In the genomic region with DNA sequence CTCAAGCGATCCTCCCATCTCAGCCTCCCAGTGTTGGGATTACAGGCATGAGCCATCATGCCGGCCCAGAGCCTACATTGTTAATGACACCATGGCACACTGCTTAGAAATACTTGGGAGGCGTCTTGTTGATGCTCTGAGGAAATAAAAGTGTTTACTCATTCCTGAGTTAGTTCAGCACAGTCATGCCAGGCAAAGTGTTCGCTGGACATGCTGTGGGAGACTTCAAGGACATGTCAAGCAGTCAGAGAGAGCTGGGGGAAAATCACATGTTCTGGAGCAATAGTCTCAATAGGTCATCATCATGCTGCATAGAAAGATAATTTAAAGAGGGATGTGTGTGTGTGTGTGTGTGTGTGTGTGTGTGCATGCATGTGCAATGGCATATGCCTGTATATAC, we compare ENCODE assay signal across 20 cellular contexts. TPM values are rescaled to one million over a fixed set of nuclear protein-coding genes. Genes with fewer than 3 reads are reported as not detected.
DNase-seq lines count a peak whose midpoint lies in the region; ATAC-seq and TF ChIP-seq lines count a peak whose summit lies in the region.
"Had no signal": no experiment of that assay in that cellular context is flagged by ENCODE, and none has a peak within 500 bp of the region (broad histone marks: within the 10 kb centered on the region; RNA-seq: fewer than 3 reads in every experiment).

No MANE protein-coding gene starts in this region.

- H3K36me3 ChIP-seq in left ventricle myocardium inferior (peaks cover 13% of the 10 kb centered on the region), skeletal muscle tissue (ENCODE audit: control insufficient read depth in 3 of 3, insufficient read depth in 3 of 3, low read length in 3 of 3) (peaks cover 0 to 4% (median 2%) of the 10 kb centered on the region in 3 donors), mammary epithelial cell (ENCODE audit: insufficient read depth, low read length) (no peaks in the 10 kb centered on the region)
- H3K36me3 ChIP-seq: BLaER1 treated with 17β-estradiol and CSF1 and Interleukin-3, amounts not matched to agents 10 nM and 100 nM; breast epithelium had no signal

- peak overlapping the region; percentile 50 for H3K27ac ChIP-seq in left ventricle myocardium inferior (replicated peaks)
- H3K27ac ChIP-seq in skeletal muscle tissue (ENCODE audit: low read depth, low read length) = peak overlapping the region; percentile 46
- no peak overlapping the region for H3K27ac ChIP-seq in mammary epithelial cell (ENCODE audit: insufficient read depth, low read depth, low read length)
- H3K27ac ChIP-seq: BLaER1 treated with 17β-estradiol and CSF1 and Interleukin-3, amounts not matched to agents 10 nM and 100 nM; HL-60; KMS-11; VCaP had no signal

- H4K20me1 ChIP-seq in mammary epithelial cell (ENCODE audit: insufficient read depth, low read length) = no peaks in the 10 kb centered on the region
- H4K20me1 ChIP-seq: BLaER1 treated with 17β-estradiol and CSF1 and Interleukin-3, amounts not matched to agents 10 nM and 100 nM had no signal

- TF ChIP-seq CTCF in left ventricle myocardium inferior (IDR thresholded peaks at IDR 0.05; ENCODE audit: borderline replicate concordance) (no peak), mammary epithelial cell (conservative IDR thresholded peaks at IDR 0.05 in 1 of 2, IDR thresholded peaks at IDR 0.05 in 1 of 2; ENCODE audit: extremely low read depth in 1 of 2, insufficient read depth in 1 of 2, low read depth in 1 of 2, low read length in 2 of 2) (no peak)

- no TSS peak for BruUV-seq in mammary epithelial cell (replicated peaks; lab: Mats Ljungman, UMichigan)

- intact Hi-C loops in left ventricle myocardium inferior (cut with micrococcal nuclease) (loop anchor here (2.0 to 5.0 kb wide), 2 partner anchors 40 to 109 kb away; no protein-coding TSS in a partner anchor), mammary epithelial cell (cut with micrococcal nuclease) (loop anchor here (2.0 to 5.0 kb wide), 2 partner anchors 245 to 769 kb away; no protein-coding TSS in a partner anchor)

- CTCF ChIA-PET in mammary epithelial cell (lab: Charles Lee; ENCODE audit: low non-redundant PET) = no interaction called here

- H3K9ac ChIP-seq in skeletal muscle tissue (ENCODE audit: low read depth in 1 of 3, low read length in 3 of 3) (no peak overlapping the region), mammary epithelial cell (ENCODE audit: insufficient read depth, low read length) (no peak overlapping the region)
- H3K9ac ChIP-seq: BLaER1 treated with 17β-estradiol and CSF1 and Interleukin-3, amounts not matched to agents 10 nM and 100 nM; KMS-11 had no signal

- dilution Hi-C loops in mammary epithelial cell (cut with HindIII; ENCODE audit: low sequenced_read_pairs) = loop anchor here (5.0 kb wide), 1 partner anchor 110 kb away; no protein-coding TSS in a partner anchor

- H3K79me2 ChIP-seq in mammary epithelial cell (ENCODE audit: insufficient read depth, low read length) = no peaks in the 10 kb centered on the region

- H3K27me3 ChIP-seq in left ventricle myocardium inferior (ENCODE audit: low read depth) (no peaks in the 10 kb centered on the region), skeletal muscle tissue (ENCODE audit: control insufficient read depth in 3 of 3, insufficient read depth in 3 of 3, low read length in 3 of 3) (no peaks in the 10 kb centered on the region), mammary epithelial cell (ENCODE audit: insufficient read depth, low read length) (no peaks in the 10 kb centered on the region)
- H3K27me3 ChIP-seq: BLaER1 treated with 17β-estradiol and CSF1 and Interleukin-3, amounts not matched to agents 10 nM and 100 nM; breast epithelium had no signal

- H3K9me3 ChIP-seq in left ventricle myocardium inferior (replicated peaks) (no peaks in the 10 kb centered on the region), skeletal muscle tissue (ENCODE audit: control insufficient read depth in 3 of 3, low read length in 3 of 3) (no peaks in the 10 kb centered on the region), mammary epithelial cell (replicated peaks; ENCODE audit: insufficient read depth, low read length) (no peaks in the 10 kb centered on the region)
- H3K9me3 ChIP-seq: BLaER1 treated with 17β-estradiol and CSF1 and Interleukin-3, amounts not matched to agents 10 nM and 100 nM; breast epithelium had no signal

- in situ Hi-C loops in KBM-7 (cut with MboI; ENCODE audit: low pct_unique_long_range_greater_than_20kb, low sequenced_read_pairs) (no loop called here), mammary epithelial cell (cut with MboI; ENCODE audit: low sequenced_read_pairs in 2 of 2) (loop anchor here (5.0 kb wide), 2 partner anchors 110 to 115 kb away; no protein-coding TSS in a partner anchor)

- no peak for ATAC-seq in GM18867 (IDR thresholded peaks at IDR 0.05; ENCODE audit: unreplicated experiment)
- ATAC-seq: HCT116 had no signal

- WGBS in mammary epithelial cell (ENCODE audit: low coverage, missing lambda C conversion rate) = 79% methylated on average over 3 of the region's 4 CpGs

- H3K4me1 ChIP-seq in left ventricle myocardium inferior (peaks cover 23% of the 10 kb centered on the region), skeletal muscle tissue (ENCODE audit: control insufficient read depth in 3 of 3, insufficient read depth in 3 of 3, low read length in 3 of 3) (peaks cover 5 to 16% (median 6%) of the 10 kb centered on the region in 3 donors), mammary epithelial cell (ENCODE audit: insufficient read depth, low read length) (no peaks in the 10 kb centered on the region)
- H3K4me1 ChIP-seq: breast epithelium had no signal

- DNase-seq in HCEC 1CT (peak; percentile 35), astrocyte of the hippocampus (ENCODE audit: low read depth, low spot score) (peak; percentile 44), left ventricle myocardium inferior (no peak), KBM-7 (no peak), mammary epithelial cell (no peak), germinal center (ENCODE audit: low spot score) (no peak)
- DNase-seq: activated naive CD4-positive, alpha-beta T cell treated with Interleukin-2 at 50 U/mL for 16 hours; DND-41; effector CD8-positive, alpha-beta T cell; midbrain; NCI-H510A treated with DMSO at 0.1 percent for 48 hours; OCI-M1 had no signal

- H3K4me2 ChIP-seq in mammary epithelial cell (ENCODE audit: insufficient read depth, low read depth, low read length) = no peak overlapping the region
- H3K4me2 ChIP-seq: BLaER1 treated with 17β-estradiol and CSF1 and Interleukin-3, amounts not matched to agents 10 nM and 100 nM; KMS-11 had no signal

- H3K4me3 ChIP-seq in left ventricle myocardium inferior (no peak overlapping the region), skeletal muscle tissue (ENCODE audit: low read length in 3 of 3) (no peak overlapping the region), mammary epithelial cell (replicated peaks in 1 of 3; ENCODE audit: insufficient read depth in 1 of 3, low read depth in 2 of 3, low read length in 3 of 3) (no peak overlapping the region)
- H3K4me3 ChIP-seq: BLaER1 treated with 17β-estradiol and CSF1 and Interleukin-3, amounts not matched to agents 10 nM and 100 nM; breast epithelium had no signal

- no peak overlapping the region for H2AFZ ChIP-seq in mammary epithelial cell (ENCODE audit: low read depth, low read length)

RNA-seq across cellular contexts. Expression of a gene that starts 37.5 kb away (rescaled TPM):
- total RNA-seq in left ventricle myocardium inferior = 11.4 TPM
- total RNA-seq in skeletal muscle tissue = 21.9 TPM
- total RNA-seq in mammary epithelial cell = 10 to 100 TPM; 18.1 to 29.0 TPM
- 2.5 TPM for polyA plus RNA-seq in mammary epithelial cell
- polyA minus RNA-seq in mammary epithelial cell = 23.9 TPM

RNA-seq across cellular contexts. Expression of a gene that starts 39.4 kb away (rescaled TPM):
- 22.9 TPM for total RNA-seq in left ventricle myocardium inferior
- total RNA-seq in skeletal muscle tissue = 17.2 TPM
- 10 to 100 TPM; 22.5 to 27.3 TPM for total RNA-seq in mammary epithelial cell
- 23.7 TPM for polyA plus RNA-seq in mammary epithelial cell
- 10.1 TPM for polyA minus RNA-seq in mammary epithelial cell

Comparison
In these comparisons a context has a peak if more than half of its experiments do, and no peak if none do; other contexts are left out.
1. DNase-seq: peak in HCEC 1CT (single experiment) and astrocyte of the hippocampus (single experiment); none in left ventricle myocardium inferior (single experiment), KBM-7 (single experiment), mammary epithelial cell (single experiment) and germinal center (single experiment).